ENCODE assay signal across 8 cellular contexts in the genomic region with DNA sequence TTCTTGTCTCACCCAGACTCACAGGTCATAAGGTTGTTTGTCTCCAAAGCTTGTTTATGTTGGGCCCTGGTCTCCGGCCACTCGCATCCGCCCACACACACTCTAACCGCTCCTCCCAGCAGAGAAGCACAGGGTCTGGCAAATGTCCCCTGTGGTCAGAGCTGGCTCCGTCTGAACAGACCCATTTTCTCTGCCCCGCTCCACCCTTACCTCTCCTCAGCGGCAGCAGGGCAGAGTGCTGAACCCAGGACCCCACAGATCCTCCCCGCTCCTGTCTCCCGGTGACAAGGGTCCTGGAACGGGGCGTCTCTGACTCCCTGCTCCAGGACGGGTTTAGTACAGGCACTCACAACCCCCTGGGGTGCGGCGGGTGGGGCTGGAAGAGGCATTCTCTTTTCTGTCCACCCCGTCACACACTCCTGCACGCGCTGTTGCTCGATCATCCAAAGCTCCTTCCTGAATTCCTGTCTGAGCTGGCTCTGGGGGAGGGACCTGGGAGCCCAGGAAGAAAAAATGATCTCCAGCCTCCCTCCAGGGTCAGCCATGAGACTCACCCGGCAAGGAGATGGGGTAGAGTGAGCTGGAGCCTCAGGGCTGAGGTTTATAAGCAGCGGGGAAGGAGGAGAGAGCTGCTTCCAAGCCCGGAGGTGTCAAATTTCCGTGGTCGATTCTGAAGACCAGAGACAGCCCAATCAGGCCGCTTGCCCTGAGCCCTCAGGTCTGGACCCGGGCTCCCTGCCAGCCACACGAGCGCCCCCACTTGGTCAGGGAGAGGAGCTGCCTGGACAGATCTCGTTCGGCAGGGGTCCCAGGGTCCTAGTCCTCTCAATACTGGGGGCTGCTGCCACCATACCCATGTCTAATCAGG. TPM values are rescaled to one million over a fixed set of nuclear protein-coding genes. Genes with fewer than 3 reads are reported as not detected.
DNase-seq lines count a peak whose midpoint lies in the region; ATAC-seq, FAIRE-seq and TF ChIP-seq lines count a peak whose summit lies in the region.

A gene (minus strand): TSS at position 577 of the 868 bp plus-strand sequence. CDS start 1,033 bp downstream, outside the sequence.

- H3K4me1 ChIP-seq in OCI-LY7 (ENCODE audit: insufficient read depth, low read length, poor library complexity, severe bottlenecking) = peaks cover 22% of the 10 kb centered on the region
- peaks cover 0 to 3% of the 10 kb centered on the region in 2 donors for H3K4me1 ChIP-seq in small intestine (ENCODE audit: control insufficient read depth in 2 of 2, insufficient read depth in 1 of 2, low read depth in 1 of 2, low read length in 1 of 2)

- H3K27ac Mint-ChIP-seq in chondrocyte (ENCODE audit: unreplicated experiment) = peak within 1 kb of the TSS; percentile 97
- no peak within 1 kb of the TSS for H3K27ac Mint-ChIP-seq in stimulated activated effector memory CD8-positive, alpha-beta T cell treated with anti-CD3 and anti-CD28 coated beads, Interleukin-12 subunit alpha, Interleukin-12 subunit beta, amount 100 ng/mL, for 72 hours

- no peaks in the 10 kb centered on the region for H3K36me3 ChIP-seq in OCI-LY7 (ENCODE audit: insufficient read depth, low read length)
- no peaks in the 10 kb centered on the region for H3K36me3 ChIP-seq in small intestine (ENCODE audit: control insufficient read depth in 2 of 2, insufficient read depth in 2 of 2, low read length in 2 of 2)

- no peaks in the 10 kb centered on the region for H4K20me1 ChIP-seq in OCI-LY7 (ENCODE audit: insufficient read depth, low read length)

- H3K27me3 Mint-ChIP-seq in chondrocyte (ENCODE audit: low read depth) = no peaks in the 10 kb centered on the region

- intact Hi-C loops in OCI-LY7 (cut with micrococcal nuclease; ENCODE audit: unreplicated experiment) = no loop called here

- H3K4me2 ChIP-seq in OCI-LY7 (ENCODE audit: low read length) = peak within 1 kb of the TSS; percentile 39; the same call in 1 of the 2 replicates

- FAIRE-seq in small intestine (lab: Jason Lieb, UNC) = no peak

- CTCF ChIA-PET in OCI-LY7 (lab: Charles Lee; ENCODE audit: unreplicated experiment) = interaction anchor here (1.9 kb wide), 1 partner anchor 55 kb away, joined by 6 read pairs; no protein-coding TSS in a partner anchor

- peak within 1 kb of the TSS; percentile 61; the same call in 1 of the 2 replicates for H2AFZ ChIP-seq in OCI-LY7 (ENCODE audit: low read length)

- H3K27me3 ChIP-seq in small intestine (ENCODE audit: control insufficient read depth in 2 of 2, insufficient read depth in 2 of 2, low read length in 2 of 2) = no peaks in the 10 kb centered on the region

- H3K79me2 ChIP-seq in OCI-LY7 (ENCODE audit: insufficient read depth, low read depth, low read length) = no peaks in the 10 kb centered on the region

- 12 to 22% (median 16%) methylated on average over 28 to 29 of the region's 29 CpGs for WGBS in small intestine, 3 donors

- POLR2A ChIA-PET in OCI-LY7 (lab: Charles Lee) = interaction anchor here (0.7 to 1.2 kb wide), 3 partner anchors 9 to 29 kb away, joined by 3 read pairs; no protein-coding TSS in a partner anchor

- DNase-seq in CD1c-positive myeloid dendritic cell (ENCODE audit: extremely low spot score) (peak; percentile 35), HS-27A (ENCODE audit: low read depth) (peak; percentile 86), OCI-LY7 (ENCODE audit: low spot score) (peak; percentile 67), chondrocyte (ENCODE audit: low spot score) (peak; percentile 92), islet precursor cell (peak; percentile 99), small intestine (peak; percentile 66)
- DNase-seq in stimulated activated effector memory CD8-positive, alpha-beta T cell treated with anti-CD3 and anti-CD28 coated beads, Interleukin-12 subunit alpha, Interleukin-12 subunit beta, amount 100 ng/mL, for 72 hours (ENCODE audit: low spot score in 2 of 2) = no peak

- BruUV-seq in OCI-LY7 (replicated peaks; lab: Mats Ljungman, UMichigan) = no TSS peak

- no peak for ATAC-seq in stimulated activated effector memory CD8-positive, alpha-beta T cell treated with anti-CD3 and anti-CD28 coated beads, Interleukin-12 subunit alpha, Interleukin-12 subunit beta, amount 100 ng/mL, for 72 hours
- ATAC-seq in HG02610 (IDR thresholded peaks at IDR 0.05; ENCODE audit: unreplicated experiment) = no peak

- peaks cover 11% of the 10 kb centered on the region for H3K36me3 Mint-ChIP-seq in chondrocyte (ENCODE audit: low read depth)
- H3K36me3 Mint-ChIP-seq in stimulated activated effector memory CD8-positive, alpha-beta T cell treated with anti-CD3 and anti-CD28 coated beads, Interleukin-12 subunit alpha, Interleukin-12 subunit beta, amount 100 ng/mL, for 72 hours = no peaks in the 10 kb centered on the region

- peaks cover 76% of the 10 kb centered on the region for H3K4me1 Mint-ChIP-seq in chondrocyte (ENCODE audit: low read depth)
- H3K4me1 Mint-ChIP-seq in stimulated activated effector memory CD8-positive, alpha-beta T cell treated with anti-CD3 and anti-CD28 coated beads, Interleukin-12 subunit alpha, Interleukin-12 subunit beta, amount 100 ng/mL, for 72 hours = peaks cover 13% of the 10 kb centered on the region

- H3K9me2 ChIP-seq in OCI-LY7 (ENCODE audit: insufficient read depth, low read length) = no peaks in the 10 kb centered on the region

- H3K9me3 ChIP-seq in OCI-LY7 (ENCODE audit: low read length) (no peaks in the 10 kb centered on the region), small intestine (ENCODE audit: control insufficient read depth, low read depth) (no peaks in the 10 kb centered on the region)

- TF ChIP-seq CTCF in OCI-LY7 (conservative IDR thresholded peaks at IDR 0.05; ENCODE audit: low read length) (peak; percentile 76), chondrocyte (IDR thresholded peaks at IDR 0.05) (peak; percentile 86)

- H3K4me3 ChIP-seq in OCI-LY7 (ENCODE audit: low read depth, low read length, poor library complexity, severe bottlenecking) (peak within 1 kb of the TSS; percentile 26), small intestine (ENCODE audit: low read depth in 1 of 2, low read length in 2 of 2) (peak within 1 kb of the TSS; percentile 33 to 37)

- H3K4me3 Mint-ChIP-seq in chondrocyte (ENCODE audit: unreplicated experiment) = peak within 1 kb of the TSS; percentile 86
- no peak within 1 kb of the TSS for H3K4me3 Mint-ChIP-seq in stimulated activated effector memory CD8-positive, alpha-beta T cell treated with anti-CD3 and anti-CD28 coated beads, Interleukin-12 subunit alpha, Interleukin-12 subunit beta, amount 100 ng/mL, for 72 hours

- no peaks in the 10 kb centered on the region for H3K9me3 Mint-ChIP-seq in chondrocyte (ENCODE audit: low read depth)
- H3K9me3 Mint-ChIP-seq in stimulated activated effector memory CD8-positive, alpha-beta T cell treated with anti-CD3 and anti-CD28 coated beads, Interleukin-12 subunit alpha, Interleukin-12 subunit beta, amount 100 ng/mL, for 72 hours = no peaks in the 10 kb centered on the region

- H3K27ac ChIP-seq in OCI-LY7 (ENCODE audit: low read depth, low read length, poor library complexity, severe bottlenecking) = no peak within 1 kb of the TSS
- peak within 1 kb of the TSS; percentile 36 to 91 for H3K27ac ChIP-seq in small intestine (ENCODE audit: low read depth in 1 of 2, low read length in 1 of 2)

RNA-seq across cellular contexts. Expression of the gene that starts here (rescaled TPM):
- total RNA-seq in OCI-LY7 (2014; rRNA removed; shearing (Covaris generic)) = 2.7 and 4.8 TPM in 2 replicates
- total RNA-seq in OCI-LY7 (2022) (6.9 and 10.3 TPM in 2 replicates), chondrocyte (98.2 to 113 TPM (median 98.4 TPM) in 3 replicates)
- 100 to 1,000 TPM in 2 of 3 donors, 10 to 100 TPM in 1; 50.1 to 132 (median 106) TPM for polyA plus RNA-seq in small intestine

Comparison
In these comparisons a context has a peak if more than half of its experiments do, and no peak if none do; other contexts are left out.
1. DNase-seq: peak in CD1c-positive myeloid dendritic cell (single experiment), HS-27A (single experiment), OCI-LY7 (single experiment), chondrocyte (single experiment), islet precursor cell (single experiment) and small intestine (single experiment); none in stimulated activated effector memory CD8-positive, alpha-beta T cell treated with anti-CD3 and anti-CD28 coated beads, Interleukin-12 subunit alpha, Interleukin-12 subunit beta, amount 100 ng/mL, for 72 hours (0 of 2).